In genomic region chr1:89894802-89895201, GRCh38 we compare ENCODE assay signal across 21 cellular contexts.
"Had no signal": no experiment of that assay in that cellular context is flagged by ENCODE, and none has a peak within 500 bp of the region (broad histone marks: within the 10 kb centered on the region; RNA-seq: fewer than 3 reads in every experiment).

No MANE protein-coding gene starts in this region.

- H3K9ac ChIP-seq: neural progenitor cell had no signal

- H3K9me3 Mint-ChIP-seq: activated CD4-positive, alpha-beta memory T cell treated with anti-CD3 and anti-CD28 coated beads for 36 hours; brain; naive thymus-derived CD8-positive, alpha-beta T cell; neural progenitor cell had no signal

- H3K4me1 ChIP-seq: gastroesophageal sphincter, lower lobe of right lung had no signal

- H3K4me3 ChIP-seq: esophagus muscularis mucosa, gastroesophageal sphincter, heart left ventricle, lower lobe of right lung, neural progenitor cell, upper lobe of left lung had no signal

- H3K4me3 Mint-ChIP-seq: activated CD4-positive, alpha-beta memory T cell treated with anti-CD3 and anti-CD28 coated beads for 36 hours; naive thymus-derived CD8-positive, alpha-beta T cell; neural progenitor cell; T-helper 17 cell had no signal

- H3K36me3 ChIP-seq: esophagus muscularis mucosa, gastroesophageal sphincter, heart left ventricle, lower lobe of right lung, neural progenitor cell, upper lobe of left lung had no signal

- DNase-seq: activated CD4-positive, alpha-beta memory T cell treated with anti-CD3 and anti-CD28 coated beads for 36 hours; activated CD4-positive, alpha-beta T cell treated with anti-CD3 and anti-CD28 coated beads for 4 hours; activated CD4-positive, CD25-positive, alpha-beta regulatory T cell; activated effector memory CD4-positive, alpha-beta T cell treated with Interleukin-2 at 50 U/mL for 16 hours; activated naive CD4-positive, alpha-beta T cell treated with anti-CD3 and anti-CD28 coated beads, Interleukin-2, amount 50 U/mL, for 16 hours; activated T-cell treated with anti-CD3 and anti-CD28 coated beads, Interleukin-2, amount 50 U/mL, for 48 hours; caudate nucleus; effector memory CD4-positive, alpha-beta T cell; heart left ventricle; lower lobe of right lung; naive thymus-derived CD8-positive, alpha-beta T cell; retina; stimulated activated CD4-positive, alpha-beta T cell treated with anti-CD3 and anti-CD28 coated beads, Interleukin-4, amount 100 ng/mL, for 4 hours; stimulated activated naive CD8-positive, alpha-beta T cell treated with anti-CD3 and anti-CD28 coated beads, Interleukin-15, Interleukin-2, amounts not matched to agents 100 U/mL and 50 U/mL, for 24 hours; T-helper 17 cell; upper lobe of left lung had no signal

- H2AFZ ChIP-seq: neural progenitor cell had no signal

- H3K4me2 ChIP-seq: neural progenitor cell had no signal

- H3K27ac Mint-ChIP-seq: activated CD4-positive, alpha-beta memory T cell treated with anti-CD3 and anti-CD28 coated beads for 36 hours; naive thymus-derived CD8-positive, alpha-beta T cell; neural progenitor cell; progenitor cell of endocrine pancreas; T-helper 17 cell had no signal

- H3K9me3 ChIP-seq: esophagus muscularis mucosa, gastroesophageal sphincter, heart left ventricle, lower lobe of right lung, upper lobe of left lung had no signal

- H3K27ac ChIP-seq: esophagus muscularis mucosa, gastroesophageal sphincter, heart left ventricle, lower lobe of right lung, neural progenitor cell, upper lobe of left lung had no signal

- H3K27me3 Mint-ChIP-seq: activated CD4-positive, alpha-beta memory T cell treated with anti-CD3 and anti-CD28 coated beads for 36 hours; naive thymus-derived CD8-positive, alpha-beta T cell; progenitor cell of endocrine pancreas; T-helper 17 cell had no signal

- H3K27me3 ChIP-seq: esophagus muscularis mucosa, gastroesophageal sphincter, heart left ventricle, neural progenitor cell, upper lobe of left lung had no signal

- ATAC-seq: gastroesophageal sphincter; lower lobe of right lung; naive thymus-derived CD8-positive, alpha-beta T cell; stimulated activated naive CD8-positive, alpha-beta T cell treated with anti-CD3 and anti-CD28 coated beads, Interleukin-15, Interleukin-2, amounts not matched to agents 100 U/mL and 50 U/mL, for 24 hours; T-helper 17 cell had no signal
